ENCODE assay signal across 18 cellular contexts in genomic region chr4:37983951-37984350, GRCh38. TPM values are rescaled to one million over a fixed set of nuclear protein-coding genes. Genes with fewer than 3 reads are reported as not detected.
DNase-seq lines count a peak whose midpoint lies in the region; ATAC-seq, FAIRE-seq and TF ChIP-seq lines count a peak whose summit lies in the region.
"Had no signal": no experiment of that assay in that cellular context is flagged by ENCODE, and none has a peak within 500 bp of the region (broad histone marks: within the 10 kb centered on the region; RNA-seq: fewer than 3 reads in every experiment).

No MANE protein-coding gene starts in this region.

- H3K4me3 ChIP-seq in HEK293 (ENCODE audit: low read depth, low read length): no peak overlapping the region
- no peak overlapping the region for H3K4me3 ChIP-seq in uterus

- H3K4me1 ChIP-seq in HEK293 (ENCODE audit: control insufficient read depth, insufficient read depth, low read length) (peaks cover 3% of the 10 kb centered on the region; the same call in 1 of the 2 replicates), uterus (peaks cover 0 to under 1% of the 10 kb centered on the region in 2 donors)

- DNase-seq in RKO (ENCODE audit: low spot score) (peak; percentile 30), iris pigment epithelial cell (ENCODE audit: low read depth) (peak; percentile 9), uterus (no peak), left ventricle myocardium superior (no peak), frontal cortex (ENCODE audit: low spot score in 2 of 2) (no peak)
- DNase-seq in activated naive CD8-positive, alpha-beta T cell treated with anti-CD3 and anti-CD28 coated beads for 36 hours: no peak
- DNase-seq: COR-L47, NCI-H1092, NCI-H146, NCI-H2081, NCI-H524, SW 1271 had no signal

- H3K27me3 ChIP-seq in uterus: no peaks in the 10 kb centered on the region

- no peak overlapping the region for H3K4me3 Mint-ChIP-seq in activated naive CD8-positive, alpha-beta T cell treated with anti-CD3 and anti-CD28 coated beads for 36 hours

- no peak for FAIRE-seq in frontal cortex (lab: Jason Lieb, UNC)
- FAIRE-seq: HepG2, RCC 7860 had no signal

- TF ChIP-seq POLR2A in uterus (IDR thresholded peaks at IDR 0.05): no peak

- H3K4me1 Mint-ChIP-seq in activated naive CD8-positive, alpha-beta T cell treated with anti-CD3 and anti-CD28 coated beads for 36 hours: peaks cover 31% of the 10 kb centered on the region

- TF ChIP-seq CTCF in HEK293 (tag by site-specific recombination; IDR thresholded peaks at IDR 0.05) (no peak), uterus (IDR thresholded peaks at IDR 0.05) (no peak)

- no peak overlapping the region for H3K27ac Mint-ChIP-seq in activated naive CD8-positive, alpha-beta T cell treated with anti-CD3 and anti-CD28 coated beads for 36 hours

- H3K27me3 Mint-ChIP-seq in activated naive CD8-positive, alpha-beta T cell treated with anti-CD3 and anti-CD28 coated beads for 36 hours: no peaks in the 10 kb centered on the region

- no peaks in the 10 kb centered on the region for H3K9me3 Mint-ChIP-seq in activated naive CD8-positive, alpha-beta T cell treated with anti-CD3 and anti-CD28 coated beads for 36 hours

- H3K9me3 ChIP-seq in HEK293 (ENCODE audit: control insufficient read depth, insufficient read depth, low read depth, low read length) (no peaks in the 10 kb centered on the region), uterus (no peaks in the 10 kb centered on the region)

- intact Hi-C loops in uterus (cut with DNase I; ENCODE audit: low total_unique reads) (no loop called here), left ventricle myocardium superior (cut with micrococcal nuclease) (no loop called here)

- no peak overlapping the region for H3K27ac ChIP-seq in HEK293 (ENCODE audit: extremely low read depth, low read depth, low read length)
- H3K27ac ChIP-seq in uterus: peak overlapping the region; percentile 28 to 99
- H3K27ac ChIP-seq: KMS-11 had no signal

- no peak for ATAC-seq in left ventricle myocardium superior
- ATAC-seq: HCT116, HepG2 had no signal

- H3K36me3 ChIP-seq in HEK293 (ENCODE audit: control insufficient read depth in 2 of 2, insufficient read depth in 1 of 2, low read length in 2 of 2) (no peaks in the 10 kb centered on the region), uterus (no peaks in the 10 kb centered on the region)

- POLR2A ChIA-PET in HEK293 (lab: Yijun Ruan, JAX): no interaction called here

- CTCF ChIA-PET in HEK293 (lab: Yijun Ruan, JAX): interaction anchor here (0.6 kb wide), 1 partner anchor 177 kb away, joined by 3 read pairs; no protein-coding TSS in a partner anchor

- peaks cover 2% of the 10 kb centered on the region for H3K36me3 Mint-ChIP-seq in activated naive CD8-positive, alpha-beta T cell treated with anti-CD3 and anti-CD28 coated beads for 36 hours

TF ChIP-seq in HEK293, 187 proteins besides CTCF, POLR2A, EP300 and RAD21:
- TF ChIP-seq PRDM10 (tag by site-specific recombination; IDR thresholded peaks at IDR 0.05): 0 out of 2 replicates have a peak, but pooled peaks have one; percentile 46
- TF ChIP-seq ZNF266 (tag by site-specific recombination; IDR thresholded peaks at IDR 0.05; ENCODE audit: low read depth): no peak
- TF ChIP-seq, protein P1, sequence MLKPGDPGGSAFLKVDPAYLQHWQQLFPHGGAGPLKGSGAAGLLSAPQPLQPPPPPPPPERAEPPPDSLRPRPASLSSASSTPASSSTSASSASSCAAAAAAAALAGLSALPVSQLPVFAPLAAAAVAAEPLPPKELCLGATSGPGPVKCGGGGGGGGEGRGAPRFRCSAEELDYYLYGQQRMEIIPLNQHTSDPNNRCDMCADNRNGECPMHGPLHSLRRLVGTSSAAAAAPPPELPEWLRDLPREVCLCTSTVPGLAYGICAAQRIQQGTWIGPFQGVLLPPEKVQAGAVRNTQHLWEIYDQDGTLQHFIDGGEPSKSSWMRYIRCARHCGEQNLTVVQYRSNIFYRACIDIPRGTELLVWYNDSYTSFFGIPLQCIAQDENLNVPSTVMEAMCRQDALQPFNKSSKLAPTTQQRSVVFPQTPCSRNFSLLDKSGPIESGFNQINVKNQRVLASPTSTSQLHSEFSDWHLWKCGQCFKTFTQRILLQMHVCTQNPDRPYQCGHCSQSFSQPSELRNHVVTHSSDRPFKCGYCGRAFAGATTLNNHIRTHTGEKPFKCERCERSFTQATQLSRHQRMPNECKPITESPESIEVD (tag by site-specific recombination; IDR thresholded peaks at IDR 0.05): 0 out of 2 replicates have a peak, but pooled peaks have one; percentile 32

RNA-seq across cellular contexts. Expression of gene PTTG2, which starts 23.8 kb away (rescaled TPM):
- 1 to 10 TPM in 1 of 4 donors, under 1 TPM in 1, not detected in 2; 0.90 to 4.1 TPM for total RNA-seq in uterus
- 1.0 TPM for total RNA-seq in left ventricle myocardium superior
- total RNA-seq in frontal cortex: not detected
- total RNA-seq in activated naive CD8-positive, alpha-beta T cell treated with anti-CD3 and anti-CD28 coated beads for 36 hours: under 1 TPM in 1 of 2 experiments, not detected in 1; 0.34 TPM
- total RNA-seq: HepG2, MCF 10A had no signal

Comparison
In these comparisons a context has a peak if more than half of its experiments do, and no peak if none do; other contexts are left out.
1. DNase-seq: peak in RKO (single experiment) and iris pigment epithelial cell (single experiment); none in uterus (0 of 2), left ventricle myocardium superior (single experiment), frontal cortex (0 of 2) and activated naive CD8-positive, alpha-beta T cell treated with anti-CD3 and anti-CD28 coated beads for 36 hours (single experiment).